8 cellular contexts compared by ENCODE assay signal in genomic region chr4:140153419-140153743, GRCh38. TPM values are rescaled to one million over a fixed set of nuclear protein-coding genes. Genes with fewer than 3 reads are reported as not detected.
A peak's percentile ranks its signal among the peaks of the same experiment; 100 is the strongest.
DNase-seq lines count a peak whose midpoint lies in the region; ATAC-seq and TF ChIP-seq lines count a peak whose summit lies in the region.

No MANE protein-coding gene starts in this region.

- H3K9me3 ChIP-seq in BE2C = no peaks in the 10 kb centered on the region
- H3K9me3 ChIP-seq in KOPT-K1 (ENCODE audit: insufficient read depth, low read length, poor library complexity, severe bottlenecking) = no peaks in the 10 kb centered on the region

- H3K4me1 Mint-ChIP-seq in naive thymus-derived CD8-positive, alpha-beta T cell = peaks cover 10 to 57% (median 34%) of the 10 kb centered on the region in 4 donors

- H3K27ac ChIP-seq in KOPT-K1 (ENCODE audit: low read depth, low read length, poor library complexity, severe bottlenecking) (peak overlapping the region; percentile 94), coronary artery (peak overlapping the region; percentile 97 to 99), foreskin keratinocyte (no peak overlapping the region)

- H3K27ac Mint-ChIP-seq in naive thymus-derived CD8-positive, alpha-beta T cell = peak overlapping the region; percentile 85 to 96 (median 90)

- no peaks in the 10 kb centered on the region for H3K27me3 Mint-ChIP-seq in naive thymus-derived CD8-positive, alpha-beta T cell

- H3K4me3 ChIP-seq in BE2C (ENCODE audit: low read depth, low read length) = peak overlapping the region; percentile 98
- H3K4me3 ChIP-seq in coronary artery = peak overlapping the region; percentile 93

- DNase-seq in BE2C (no peak), coronary artery (ENCODE audit: low spot score) (no peak), foreskin keratinocyte (no peak), NCI-H510A (lab: John Stamatoyannopoulos, UW) (no peak)
- no peak for DNase-seq in naive thymus-derived CD8-positive, alpha-beta T cell

- H3K27me3 ChIP-seq in BE2C = no peaks in the 10 kb centered on the region
- no peaks in the 10 kb centered on the region for H3K27me3 ChIP-seq in foreskin keratinocyte

- TF ChIP-seq CTCF in BE2C (IDR thresholded peaks at IDR 0.05; ENCODE audit: low read depth, low read length) = no peak
- TF ChIP-seq CTCF in coronary artery (IDR thresholded peaks at IDR 0.05) = no peak
- no peak for TF ChIP-seq CTCF in foreskin keratinocyte (conservative IDR thresholded peaks at IDR 0.05)

- no peaks in the 10 kb centered on the region for H3K9me3 Mint-ChIP-seq in naive thymus-derived CD8-positive, alpha-beta T cell

- H3K36me3 Mint-ChIP-seq in naive thymus-derived CD8-positive, alpha-beta T cell = peaks cover 0 to 2% (median 0%) of the 10 kb centered on the region in 3 donors

- peak overlapping the region; percentile 93 to 100 (median 98) for H3K4me3 Mint-ChIP-seq in naive thymus-derived CD8-positive, alpha-beta T cell

- H3K4me1 ChIP-seq in BE2C = no peaks in the 10 kb centered on the region; the same call in 1 of the 2 replicates
- H3K4me1 ChIP-seq in foreskin keratinocyte = peaks cover 3% of the 10 kb centered on the region

- H3K36me3 ChIP-seq in BE2C (peaks cover 3% of the 10 kb centered on the region; the same call in 1 of the 2 replicates), KOPT-K1 (ENCODE audit: insufficient read depth, low read length) (no peaks in the 10 kb centered on the region)

- ATAC-seq in naive thymus-derived CD8-positive, alpha-beta T cell = no peak
- ATAC-seq in GM21526 (IDR thresholded peaks at IDR 0.05; ENCODE audit: low FRiP score, unreplicated experiment) (no peak), foreskin keratinocyte (no peak), HG02759 (IDR thresholded peaks at IDR 0.05; ENCODE audit: unreplicated experiment) (no peak)

- POLR2A ChIA-PET in naive thymus-derived CD8-positive, alpha-beta T cell (lab: Charles Lee) = interaction anchor here (0.6 to 5.6 kb wide), 16 partner anchors 9 to 688 kb away, joined by 3 to 76 read pairs (median 6); partner anchors contain the start of gene SCOC

RNA-seq across cellular contexts. Expression of gene MAML3, which starts 0.6 kb away (rescaled TPM):
- 14.1 TPM for polyA plus RNA-seq in BE2C (2012; ENCODE audit: insufficient read depth, insufficient read length, low read depth)
- 1 to 10 TPM; 4.9 to 5.3 TPM for total RNA-seq in naive thymus-derived CD8-positive, alpha-beta T cell
- 1 to 10 TPM in 2 of 3 donors, under 1 TPM in 1; 0.51 to 1.6 (median 1.4) TPM for polyA plus RNA-seq in naive thymus-derived CD8-positive, alpha-beta T cell
- 0.35 and 0.61 TPM in 2 replicates for total RNA-seq in foreskin keratinocyte
- polyA plus RNA-seq in foreskin keratinocyte = 0.09 and 0.19 TPM in 2 replicates
